In the genomic region with DNA sequence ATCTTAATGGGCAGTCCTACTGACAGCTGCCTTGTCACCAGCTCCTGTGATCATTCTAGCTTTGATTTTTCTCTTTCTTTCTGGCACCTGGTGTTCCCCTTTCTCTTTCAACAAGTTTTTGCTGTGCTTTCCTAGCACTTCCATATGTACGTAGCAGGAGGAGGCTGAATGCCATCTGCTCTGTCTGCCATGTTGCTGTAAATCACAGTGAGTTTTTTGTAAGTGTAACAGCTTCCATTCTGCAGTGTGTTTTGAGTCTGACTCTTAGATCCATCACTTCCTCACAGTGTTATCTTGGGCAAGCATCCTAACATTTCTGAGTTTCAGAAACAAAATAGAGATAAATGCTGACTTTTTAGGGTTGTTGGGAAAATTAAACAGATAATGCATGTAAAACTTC, we compare ENCODE assay signal across 1 cellular context.
TF ChIP-seq lines count a peak whose summit lies in the region.

No MANE protein-coding gene starts in this region.

TF ChIP-seq in SK-N-SH, 30 proteins besides CTCF, POLR2A, EP300 and RAD21:
- TF ChIP-seq TEAD4 (IDR thresholded peaks at IDR 0.05; ENCODE audit: borderline replicate concordance, insufficient read depth), result no peak
- TF ChIP-seq, protein P1, sequence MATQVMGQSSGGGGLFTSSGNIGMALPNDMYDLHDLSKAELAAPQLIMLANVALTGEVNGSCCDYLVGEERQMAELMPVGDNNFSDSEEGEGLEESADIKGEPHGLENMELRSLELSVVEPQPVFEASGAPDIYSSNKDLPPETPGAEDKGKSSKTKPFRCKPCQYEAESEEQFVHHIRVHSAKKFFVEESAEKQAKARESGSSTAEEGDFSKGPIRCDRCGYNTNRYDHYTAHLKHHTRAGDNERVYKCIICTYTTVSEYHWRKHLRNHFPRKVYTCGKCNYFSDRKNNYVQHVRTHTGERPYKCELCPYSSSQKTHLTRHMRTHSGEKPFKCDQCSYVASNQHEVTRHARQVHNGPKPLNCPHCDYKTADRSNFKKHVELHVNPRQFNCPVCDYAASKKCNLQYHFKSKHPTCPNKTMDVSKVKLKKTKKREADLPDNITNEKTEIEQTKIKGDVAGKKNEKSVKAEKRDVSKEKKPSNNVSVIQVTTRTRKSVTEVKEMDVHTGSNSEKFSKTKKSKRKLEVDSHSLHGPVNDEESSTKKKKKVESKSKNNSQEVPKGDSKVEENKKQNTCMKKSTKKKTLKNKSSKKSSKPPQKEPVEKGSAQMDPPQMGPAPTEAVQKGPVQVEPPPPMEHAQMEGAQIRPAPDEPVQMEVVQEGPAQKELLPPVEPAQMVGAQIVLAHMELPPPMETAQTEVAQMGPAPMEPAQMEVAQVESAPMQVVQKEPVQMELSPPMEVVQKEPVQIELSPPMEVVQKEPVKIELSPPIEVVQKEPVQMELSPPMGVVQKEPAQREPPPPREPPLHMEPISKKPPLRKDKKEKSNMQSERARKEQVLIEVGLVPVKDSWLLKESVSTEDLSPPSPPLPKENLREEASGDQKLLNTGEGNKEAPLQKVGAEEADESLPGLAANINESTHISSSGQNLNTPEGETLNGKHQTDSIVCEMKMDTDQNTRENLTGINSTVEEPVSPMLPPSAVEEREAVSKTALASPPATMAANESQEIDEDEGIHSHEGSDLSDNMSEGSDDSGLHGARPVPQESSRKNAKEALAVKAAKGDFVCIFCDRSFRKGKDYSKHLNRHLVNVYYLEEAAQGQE (IDR thresholded peaks at IDR 0.05; ENCODE audit: low read depth, low read length), result no peak
- TF ChIP-seq ZBTB33 (IDR thresholded peaks at IDR 0.05; ENCODE audit: borderline replicate concordance, low read depth), result no peak
- TF ChIP-seq ELF1 (IDR thresholded peaks at IDR 0.05), result no peak
- TF ChIP-seq POLR2AphosphoS5 (IDR thresholded peaks at IDR 0.05; ENCODE audit: low read depth, low read length), result no peak
- TF ChIP-seq FOXJ3 (CRISPR knock-in tag; IDR thresholded peaks at IDR 0.05), result no peak
- no peak for TF ChIP-seq CHD2 (IDR thresholded peaks at IDR 0.05; ENCODE audit: low read length, partially characterized antibody)
